In the genomic region with DNA sequence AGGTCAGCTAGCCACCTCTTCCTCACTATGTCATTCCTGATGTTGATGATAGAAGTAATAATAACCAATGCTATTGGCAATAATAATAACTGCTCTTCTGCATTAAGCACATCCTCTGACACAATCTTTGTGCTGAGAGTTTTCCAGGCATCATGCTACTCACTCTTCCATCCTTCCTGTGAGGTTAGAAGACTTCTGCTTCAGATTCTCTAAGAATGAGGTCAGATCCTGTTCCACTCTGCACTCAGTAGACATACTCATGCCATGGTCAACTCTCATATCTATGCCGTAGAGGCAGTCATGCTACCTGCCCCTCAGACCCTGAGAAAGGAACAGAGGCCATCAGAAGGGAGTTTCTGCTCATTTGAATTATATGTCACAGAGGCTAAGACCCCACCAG, we compare ENCODE assay signal across 14 cellular contexts.
"Had no signal": no experiment of that assay in that cellular context is flagged by ENCODE, and none has a peak within 500 bp of the region (broad histone marks: within the 10 kb centered on the region; RNA-seq: fewer than 3 reads in every experiment).

No MANE protein-coding gene starts in this region.

- FAIRE-seq: keratinocyte, urothelium cell line had no signal

- H3K9me3 ChIP-seq: left lung, thyroid gland had no signal

- H3K27ac ChIP-seq: left lung, thyroid gland had no signal

- H3K36me3 ChIP-seq: left lung, thyroid gland had no signal

- H3K4me1 ChIP-seq: left lung, thyroid gland had no signal

- H3K4me3 ChIP-seq: left lung, smooth muscle cell, thyroid gland had no signal

- ATAC-seq: activated naive CD8-positive, alpha-beta T cell treated with anti-CD3 and anti-CD28 coated beads, Interleukin-2, amount 50 U/mL, for 24 hours; effector memory CD8-positive, alpha-beta T cell; left lung; natural killer cell treated with Interleukin-12 subunit alpha and Interleukin-12 subunit beta and Interleukin-15 and Interleukin-18, amount 100 ng/mL, for 72 hours; right cardiac atrium had no signal

- H3K27me3 ChIP-seq: left lung, thyroid gland had no signal

- H3K4me2 ChIP-seq: smooth muscle cell had no signal

- DNase-seq: activated CD4-positive, alpha-beta memory T cell treated with anti-CD3 and anti-CD28 coated beads for 36 hours; activated CD8-positive, alpha-beta memory T cell treated with anti-CD3 and anti-CD28 coated beads, Interleukin-2, amount 50 U/mL, for 4 hours; activated naive CD4-positive, alpha-beta T cell; activated naive CD8-positive, alpha-beta T cell treated with anti-CD3 and anti-CD28 coated beads, Interleukin-2, amount 50 U/mL, for 24 hours; effector memory CD8-positive, alpha-beta T cell; left lung; mesenchymal stem cell; occipital lobe; right cardiac atrium; thyroid gland had no signal
